Comparison of ENCODE assay signal across 9 cellular contexts in the genomic region with DNA sequence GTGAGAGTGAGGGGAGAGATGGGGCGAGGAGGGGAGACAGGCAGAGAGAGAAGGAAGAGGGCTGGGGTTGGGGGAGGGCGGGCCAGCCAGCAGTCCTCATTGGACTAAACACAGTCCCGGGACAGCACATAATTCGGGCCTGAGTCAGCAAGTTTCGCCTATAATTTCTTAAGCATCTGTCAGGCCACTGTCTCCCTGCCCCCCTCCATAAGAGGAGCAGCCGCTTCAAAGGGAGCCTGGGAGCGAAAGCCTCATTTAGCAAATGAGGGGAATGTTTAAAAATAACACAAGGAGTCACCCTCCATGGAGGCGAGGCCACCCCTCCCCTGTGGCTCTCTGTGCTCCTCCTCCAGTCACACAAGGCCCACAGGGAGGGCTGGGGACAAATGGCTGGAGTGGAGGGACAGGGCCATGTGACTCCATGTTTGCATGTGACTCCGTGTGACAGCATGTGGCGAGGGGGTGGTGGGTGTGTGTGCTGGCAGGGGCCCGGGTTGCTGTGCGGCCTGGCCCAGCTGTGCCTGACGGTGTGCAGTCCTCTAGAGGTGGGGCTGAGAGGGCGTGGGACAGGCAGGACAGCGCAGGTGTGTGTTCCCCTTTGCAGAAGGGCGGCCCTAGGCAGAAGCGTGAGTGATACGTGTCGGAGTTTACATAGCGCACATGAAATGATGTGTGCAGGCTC.
DNase-seq lines count a peak whose midpoint lies in the region; ATAC-seq and TF ChIP-seq lines count a peak whose summit lies in the region.
"Had no signal": no experiment of that assay in that cellular context is flagged by ENCODE, and none has a peak within 500 bp of the region (broad histone marks: within the 10 kb centered on the region; RNA-seq: fewer than 3 reads in every experiment).

No MANE protein-coding gene starts in this region.

- H3K36me3 Mint-ChIP-seq in CD14-positive monocyte = no peaks in the 10 kb centered on the region

- no peak overlapping the region for H3K4me3 ChIP-seq in foreskin fibroblast (ENCODE audit: low read depth in 1 of 2, low read length in 2 of 2)

- H3K4me1 Mint-ChIP-seq in CD14-positive monocyte = no peaks in the 10 kb centered on the region

- intact Hi-C loops in posterior vena cava (cut with DNase I) = loop anchor here in 1 of 2 donors (10.0 kb wide), 1 partner anchor 82 kb away; no protein-coding TSS in a partner anchor
- intact Hi-C loops in CD14-positive monocyte (cut with micrococcal nuclease) = no loop called here

- H3K27ac Mint-ChIP-seq in CD14-positive monocyte = peak overlapping the region in 1 of 7 donors; percentile 33

- no peak overlapping the region for H3K4me3 Mint-ChIP-seq in CD14-positive monocyte

- peak; percentile 59 for DNase-seq in ELR (ENCODE audit: low read depth)
- peak; percentile 62 to 83 for DNase-seq in NCI-H524 (lab: John Stamatoyannopoulos, UW)
- peak; percentile 92 to 96 for DNase-seq in foreskin fibroblast
- DNase-seq in posterior vena cava (ENCODE audit: low spot score) = peak; percentile 74
- DNase-seq in CD14-positive monocyte (ENCODE audit: low spot score) = no peak
- DNase-seq in effector CD8-positive, alpha-beta T cell (lab: John Stamatoyannopoulos, UW) = no peak
- DNase-seq: stimulated activated CD4-positive, alpha-beta T cell treated with anti-CD3 and anti-CD28 coated beads, Interleukin-2, amount 100 ng/mL, for 48 hours had no signal

- peaks cover 3 to 6% (median 3%) of the 10 kb centered on the region in 3 donors for H3K27me3 Mint-ChIP-seq in CD14-positive monocyte (ENCODE audit: low read depth in 3 of 3)

- TF ChIP-seq CTCF in foreskin fibroblast (IDR thresholded peaks at IDR 0.05; ENCODE audit: low read depth, low read length) (no peak), CD14-positive monocyte (IDR thresholded peaks at IDR 0.05) (no peak)

- ATAC-seq in GM19351 (IDR thresholded peaks at IDR 0.05; ENCODE audit: unreplicated experiment) (no peak), GM19395 (IDR thresholded peaks at IDR 0.05; ENCODE audit: unreplicated experiment) (no peak)

- H3K9me3 Mint-ChIP-seq in CD14-positive monocyte = peaks cover 0 to 3% (median 0%) of the 10 kb centered on the region in 7 donors

Comparison
In these comparisons a context has a peak if more than half of its experiments do, and no peak if none do; other contexts are left out.
1. DNase-seq: peak in ELR (single experiment), NCI-H524 (2 of 2), foreskin fibroblast (2 of 2) and posterior vena cava (single experiment); none in CD14-positive monocyte (single experiment) and effector CD8-positive, alpha-beta T cell (single experiment).